Comparison of ENCODE assay signal across 1 cellular context in the genomic region with DNA sequence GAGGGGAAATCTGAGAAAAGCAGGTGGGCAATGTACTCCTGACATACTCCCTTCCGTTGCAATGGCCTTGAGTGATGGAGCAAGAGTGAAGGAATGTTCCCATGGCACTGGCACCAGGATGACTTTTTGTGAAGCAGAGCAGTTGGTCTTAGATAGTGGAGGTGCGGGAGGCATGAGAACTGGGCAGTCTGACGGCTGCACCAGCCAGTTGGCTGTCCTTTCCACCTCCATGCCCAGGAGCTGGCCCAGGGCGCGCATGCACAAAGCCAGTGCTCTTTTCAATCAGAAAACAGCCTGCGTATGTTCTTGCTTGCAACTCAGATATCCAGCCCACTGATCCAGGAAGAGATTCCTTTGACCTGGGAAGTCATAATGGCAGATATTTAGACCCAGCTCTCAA.
TF ChIP-seq lines count a peak whose summit lies in the region.

No MANE protein-coding gene starts in this region.

TF ChIP-seq in IMR-90, 13 proteins besides CTCF, POLR2A, EP300 and RAD21:
- no peak for TF ChIP-seq CHD1 (IDR thresholded peaks at IDR 0.05; ENCODE audit: low read depth, low read length)
- no peak for TF ChIP-seq ELK1 (IDR thresholded peaks at IDR 0.05; ENCODE audit: borderline replicate concordance, low read depth, low read length)
- TF ChIP-seq MAFK (IDR thresholded peaks at IDR 0.05; ENCODE audit: low read depth, low read length), result no peak
- TF ChIP-seq CEBPB (IDR thresholded peaks at IDR 0.05; ENCODE audit: low read depth, low read length), result no peak
- TF ChIP-seq MAZ (IDR thresholded peaks at IDR 0.05; ENCODE audit: borderline replicate concordance, low read depth, low read length), result no peak
- TF ChIP-seq BHLHE40 (IDR thresholded peaks at IDR 0.05; ENCODE audit: low read depth, low read length), result no peak
- no peak for TF ChIP-seq SMC3 (IDR thresholded peaks at IDR 0.05; ENCODE audit: low read depth, low read length)
- no peak for TF ChIP-seq USF2 (IDR thresholded peaks at IDR 0.05; ENCODE audit: low read depth, low read length)
- TF ChIP-seq MXI1 (IDR thresholded peaks at IDR 0.05; ENCODE audit: borderline replicate concordance, low read depth, low read length), result no peak
- no peak for TF ChIP-seq RCOR1 (IDR thresholded peaks at IDR 0.05; ENCODE audit: insufficient replicate concordance, low read length)
- TF ChIP-seq FOS (IDR thresholded peaks at IDR 0.05; ENCODE audit: low read depth, low read length), result no peak
- TF ChIP-seq RFX5 (IDR thresholded peaks at IDR 0.05; ENCODE audit: low read depth, low read length), result no peak
- TF ChIP-seq NFE2L2 (IDR thresholded peaks at IDR 0.05; ENCODE audit: low read depth, low read length), result no peak
